ENCODE assay signal across 18 cellular contexts in the genomic region with DNA sequence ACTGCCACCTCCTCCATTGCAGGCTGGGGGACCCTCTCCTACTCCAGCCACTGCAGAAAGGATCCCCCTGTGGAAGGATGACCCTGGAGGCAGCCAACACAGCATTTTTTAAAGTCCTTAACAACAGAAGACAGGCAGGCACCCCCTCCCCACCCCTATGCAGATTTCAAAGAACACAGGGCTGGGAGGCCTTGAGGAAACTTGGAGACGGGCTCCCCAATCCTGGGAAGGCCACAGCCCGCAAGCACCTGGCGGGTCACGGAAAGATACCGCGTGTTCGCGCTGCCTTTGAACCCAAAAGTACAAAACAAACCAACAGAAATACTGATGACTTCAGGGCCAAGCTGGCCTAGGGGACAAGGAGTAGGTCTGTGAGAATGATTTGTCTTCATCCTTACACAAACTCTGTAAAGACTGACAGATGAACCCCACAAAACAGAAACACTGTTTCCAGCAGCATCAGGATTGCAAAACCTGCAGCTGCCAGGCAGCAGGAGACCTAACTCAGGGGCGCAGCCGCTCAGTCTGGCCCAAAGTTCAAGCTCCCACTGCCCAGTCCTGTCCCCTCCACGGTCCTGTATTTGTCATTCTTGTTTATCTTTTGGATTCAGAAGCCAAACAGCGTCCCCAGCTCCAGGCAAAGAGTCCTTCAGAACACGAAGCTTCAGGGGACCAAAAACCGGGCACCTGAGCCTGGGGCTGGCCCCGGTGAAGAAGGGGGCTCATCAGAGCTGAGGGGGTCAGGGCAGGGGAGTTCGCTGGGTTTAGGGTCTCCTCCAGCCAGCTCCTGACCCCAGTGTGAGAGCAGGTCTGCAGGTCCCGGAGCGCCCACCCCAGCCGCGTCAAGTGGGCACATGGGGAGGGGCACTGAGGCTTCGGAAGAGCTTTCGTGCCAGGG. TPM values are rescaled to one million over a fixed set of nuclear protein-coding genes. Genes with fewer than 3 reads are reported as not detected.
DNase-seq lines count a peak whose midpoint lies in the region; ATAC-seq and TF ChIP-seq lines count a peak whose summit lies in the region.
"Had no signal": no experiment of that assay in that cellular context is flagged by ENCODE, and none has a peak within 500 bp of the region (broad histone marks: within the 10 kb centered on the region; RNA-seq: fewer than 3 reads in every experiment).

No MANE protein-coding gene starts in this region.

- no peaks in the 10 kb centered on the region; a peak in 1 of 22 replicates for H3K36me3 ChIP-seq in BLaER1 treated with 17β-estradiol and CSF1 and Interleukin-3, amounts not matched to agents 10 nM and 100 nM
- H3K36me3 ChIP-seq in Caco-2 (ENCODE audit: control insufficient read depth, insufficient read depth, low read length) = no peaks in the 10 kb centered on the region
- H3K36me3 ChIP-seq: prostate gland had no signal

- TF ChIP-seq CTCF in VCaP (conservative IDR thresholded peaks at IDR 0.05) (no peak), progenitor cell of endocrine pancreas (IDR thresholded peaks at IDR 0.05; ENCODE audit: unreplicated experiment) (no peak), Caco-2 (IDR thresholded peaks at IDR 0.05; ENCODE audit: insufficient read depth in 1 of 2, low read depth in 1 of 2, low read length in 1 of 2, severe bottlenecking in 1 of 2, unreplicated experiment in 1 of 2) (no peak)
- no peak for TF ChIP-seq CTCF in CD4-positive, alpha-beta T cell (IDR thresholded peaks at IDR 0.05)

- BruUV-seq in Caco-2 (replicated peaks; lab: Mats Ljungman, UMichigan) = no TSS peak

- 0 out of 22 replicates have a peak overlapping the region, but pooled peaks of 2 of the 11 experiments have one; percentile 7 to 35 for H3K9ac ChIP-seq in BLaER1 treated with 17β-estradiol and CSF1 and Interleukin-3, amounts not matched to agents 10 nM and 100 nM

- H3K9me3 ChIP-seq in BLaER1 treated with 17β-estradiol and CSF1 and Interleukin-3, amounts not matched to agents 10 nM and 100 nM (replicated peaks in 1 of 11) = no peaks in the 10 kb centered on the region
- H3K9me3 ChIP-seq in right cardiac atrium (ENCODE audit: control insufficient read depth, low read length) (no peaks in the 10 kb centered on the region), Caco-2 (no peaks in the 10 kb centered on the region)
- no peaks in the 10 kb centered on the region for H3K9me3 ChIP-seq in CD4-positive, alpha-beta T cell (ENCODE audit: control insufficient read depth, low read length)
- H3K9me3 ChIP-seq: prostate gland had no signal

- H3K27ac ChIP-seq in BLaER1 treated with 17β-estradiol and CSF1 and Interleukin-3, amounts not matched to agents 10 nM and 100 nM = no peak overlapping the region; a peak in 1 of 22 replicates
- H3K27ac ChIP-seq in VCaP (peak overlapping the region; percentile 87), right cardiac atrium (ENCODE audit: low read length) (no peak overlapping the region)
- no peak overlapping the region for H3K27ac ChIP-seq in CD4-positive, alpha-beta T cell (ENCODE audit: low read depth, low read length)
- H3K27ac ChIP-seq: PC-9 had no signal

- DNase-seq in right cardiac atrium = peak in 2 of 3 donors; percentile 35 to 36
- no peak for DNase-seq in progenitor cell of endocrine pancreas (ENCODE audit: low spot score, unreplicated experiment)
- no peak for DNase-seq in CD4-positive, alpha-beta T cell
- no peak for DNase-seq in COR-L47 (lab: John Stamatoyannopoulos, UW)
- no peak for DNase-seq in NCI-H2227 treated with DMSO at 0.1 percent for 48 hours (lab: John Stamatoyannopoulos, UW)
- DNase-seq in Caco-2 = no peak
- DNase-seq: activated naive CD4-positive, alpha-beta T cell treated with anti-CD3 and anti-CD28 coated beads for 36 hours; Calu3; GF-D8; immature natural killer cell; Karpas-422; NCI-H1694; NCI-H524 treated with DMSO at 0.1 percent for 48 hours; PC-9 had no signal

- intact Hi-C loops in right cardiac atrium (cut with DNase I) (no loop called here), Caco-2 (cut with micrococcal nuclease; ENCODE audit: unreplicated experiment) (no loop called here)
- intact Hi-C loops in CD4-positive, alpha-beta T cell (cut with DNase I, micrococcal nuclease) = no loop called here

- no peak overlapping the region for H3K4me3 ChIP-seq in BLaER1 treated with 17β-estradiol and CSF1 and Interleukin-3, amounts not matched to agents 10 nM and 100 nM
- H3K4me3 ChIP-seq in right cardiac atrium (ENCODE audit: low read length) (no peak overlapping the region), Caco-2 (ENCODE audit: low read depth, low read length) (no peak overlapping the region)
- H3K4me3 ChIP-seq: PC-9, prostate gland had no signal

- H3K4me1 ChIP-seq in BLaER1 treated with 17β-estradiol and CSF1 and Interleukin-3, amounts not matched to agents 10 nM and 100 nM = peaks cover 40 to 96% (median 86%) of the 10 kb centered on the region in 10 experiments
- H3K4me1 ChIP-seq in right cardiac atrium (ENCODE audit: control insufficient read depth, insufficient read depth, low read length) (peaks cover 8% of the 10 kb centered on the region), Caco-2 (peaks cover 44% of the 10 kb centered on the region)
- H3K4me1 ChIP-seq: prostate gland had no signal

- H3K36me3 Mint-ChIP-seq in progenitor cell of endocrine pancreas (ENCODE audit: insufficient read depth) (no peaks in the 10 kb centered on the region), Caco-2 (ENCODE audit: insufficient read depth, unreplicated experiment) (peaks cover 24% of the 10 kb centered on the region)
- no peaks in the 10 kb centered on the region for H3K36me3 Mint-ChIP-seq in CD4-positive, alpha-beta T cell (ENCODE audit: low read depth)
- H3K36me3 Mint-ChIP-seq: immature natural killer cell had no signal

- no peaks in the 10 kb centered on the region for H3K27me3 Mint-ChIP-seq in progenitor cell of endocrine pancreas
- no peaks in the 10 kb centered on the region for H3K27me3 Mint-ChIP-seq in CD4-positive, alpha-beta T cell
- H3K27me3 Mint-ChIP-seq in Caco-2 (ENCODE audit: insufficient read depth, unreplicated experiment) = no peaks in the 10 kb centered on the region
- H3K27me3 Mint-ChIP-seq: central memory CD8-positive, alpha-beta T cell had no signal

- H4K20me1 ChIP-seq in BLaER1 treated with 17β-estradiol and CSF1 and Interleukin-3, amounts not matched to agents 10 nM and 100 nM = peaks cover 81 to 100% (median 99%) of the 10 kb centered on the region in 11 experiments; a peak in 21 of 22 replicates

- CTCF ChIA-PET in CD4-positive, alpha-beta T cell (lab: Charles Lee) = no interaction called here
- CTCF ChIA-PET in Caco-2 (lab: Charles Lee) = interaction anchor here (0.6 kb wide), 1 partner anchor 16 kb away, joined by 3 read pairs; no protein-coding TSS in a partner anchor

- 69% methylated on average over 22 of the region's 22 CpGs for WGBS in right cardiac atrium

- H3K9me3 Mint-ChIP-seq in progenitor cell of endocrine pancreas (ENCODE audit: low read depth) (no peaks in the 10 kb centered on the region), Caco-2 (ENCODE audit: unreplicated experiment) (no peaks in the 10 kb centered on the region)
- no peaks in the 10 kb centered on the region for H3K9me3 Mint-ChIP-seq in CD4-positive, alpha-beta T cell
- H3K9me3 Mint-ChIP-seq: activated naive CD4-positive, alpha-beta T cell treated with anti-CD3 and anti-CD28 coated beads for 36 hours; central memory CD8-positive, alpha-beta T cell; immature natural killer cell had no signal

- POLR2A ChIA-PET in CD4-positive, alpha-beta T cell (lab: Charles Lee) = no interaction called here
- POLR2A ChIA-PET in Caco-2 (lab: Charles Lee) = no interaction called here

- peak overlapping the region; percentile 69 for H3K27ac Mint-ChIP-seq in progenitor cell of endocrine pancreas
- no peak overlapping the region for H3K27ac Mint-ChIP-seq in CD4-positive, alpha-beta T cell
- no peak overlapping the region for H3K27ac Mint-ChIP-seq in Caco-2 (ENCODE audit: unreplicated experiment)
- H3K27ac Mint-ChIP-seq: activated naive CD4-positive, alpha-beta T cell treated with anti-CD3 and anti-CD28 coated beads for 36 hours; immature natural killer cell had no signal

- no peak overlapping the region for H3K4me3 Mint-ChIP-seq in progenitor cell of endocrine pancreas (ENCODE audit: low read depth)
- no peak overlapping the region for H3K4me3 Mint-ChIP-seq in CD4-positive, alpha-beta T cell
- no peak overlapping the region for H3K4me3 Mint-ChIP-seq in Caco-2 (ENCODE audit: unreplicated experiment)
- H3K4me3 Mint-ChIP-seq: activated naive CD4-positive, alpha-beta T cell treated with anti-CD3 and anti-CD28 coated beads for 36 hours; central memory CD8-positive, alpha-beta T cell; immature natural killer cell had no signal

- H3K4me1 Mint-ChIP-seq in progenitor cell of endocrine pancreas (ENCODE audit: low read depth) = peaks cover 48% of the 10 kb centered on the region
- H3K4me1 Mint-ChIP-seq in CD4-positive, alpha-beta T cell (ENCODE audit: low read depth) = no peaks in the 10 kb centered on the region
- H3K4me1 Mint-ChIP-seq in Caco-2 (ENCODE audit: low read depth, unreplicated experiment) = peaks cover 28% of the 10 kb centered on the region
- H3K4me1 Mint-ChIP-seq: central memory CD8-positive, alpha-beta T cell; immature natural killer cell had no signal

- peak overlapping the region in 7 of 11 experiments; percentile 69 to 94 (median 90); a peak in 14 of 22 replicates for H3K4me2 ChIP-seq in BLaER1 treated with 17β-estradiol and CSF1 and Interleukin-3, amounts not matched to agents 10 nM and 100 nM
- H3K4me2 ChIP-seq: PC-9 had no signal

- no peaks in the 10 kb centered on the region for H3K27me3 ChIP-seq in BLaER1 treated with 17β-estradiol and CSF1 and Interleukin-3, amounts not matched to agents 10 nM and 100 nM
- H3K27me3 ChIP-seq in right cardiac atrium (ENCODE audit: control insufficient read depth, insufficient read depth) (no peaks in the 10 kb centered on the region), Caco-2 (replicated peaks; ENCODE audit: control insufficient read depth, insufficient read depth, low read length) (no peaks in the 10 kb centered on the region)
- H3K27me3 ChIP-seq in CD4-positive, alpha-beta T cell (ENCODE audit: control insufficient read depth, insufficient read depth, low read length) = no peaks in the 10 kb centered on the region

- no peak for ATAC-seq in right cardiac atrium
- ATAC-seq in CD4-positive, alpha-beta T cell (ENCODE audit: poor library complexity) = no peak

RNA-seq across cellular contexts. Expression of gene VAV2, which starts 13.6 kb away (rescaled TPM):
- total RNA-seq in right cardiac atrium (10 to 100 TPM in 1 of 4 donors, 1 to 10 TPM in 3; 6.3 to 11.4 (median 8.2) TPM), progenitor cell of endocrine pancreas (80.6 and 82.8 TPM in 2 replicates), Caco-2 (2022) (51.8 and 55.3 TPM in 2 replicates)
- polyA plus RNA-seq in right cardiac atrium = 4.7 TPM
- total RNA-seq in CD4-positive, alpha-beta T cell = 1 to 10 TPM; 1.6 to 1.7 TPM

RNA-seq across cellular contexts. Expression of gene BRD3OS, which starts 46.8 kb away (rescaled TPM):
- total RNA-seq in right cardiac atrium = 10 to 100 TPM in 3 of 4 donors, 1 to 10 TPM in 1; 9.2 to 12.1 (median 11.2) TPM
- polyA plus RNA-seq in right cardiac atrium = 4.7 TPM
- 21.8 and 28.0 TPM in 2 replicates for total RNA-seq in progenitor cell of endocrine pancreas
- total RNA-seq in CD4-positive, alpha-beta T cell = 1 to 10 TPM; 4.0 to 4.9 TPM
- total RNA-seq in Caco-2 (2022) = 9.1 and 9.4 TPM in 2 replicates

Comparison
In these comparisons a context has a peak if more than half of its experiments do, and no peak if none do; other contexts are left out.
1. DNase-seq: peak in right cardiac atrium (2 of 3); none in progenitor cell of endocrine pancreas (single experiment), CD4-positive, alpha-beta T cell (0 of 10), COR-L47 (single experiment), NCI-H2227 treated with DMSO at 0.1 percent for 48 hours (single experiment) and Caco-2 (0 of 2).